Comparison of ENCODE assay signal across 15 cellular contexts in the genomic region with DNA sequence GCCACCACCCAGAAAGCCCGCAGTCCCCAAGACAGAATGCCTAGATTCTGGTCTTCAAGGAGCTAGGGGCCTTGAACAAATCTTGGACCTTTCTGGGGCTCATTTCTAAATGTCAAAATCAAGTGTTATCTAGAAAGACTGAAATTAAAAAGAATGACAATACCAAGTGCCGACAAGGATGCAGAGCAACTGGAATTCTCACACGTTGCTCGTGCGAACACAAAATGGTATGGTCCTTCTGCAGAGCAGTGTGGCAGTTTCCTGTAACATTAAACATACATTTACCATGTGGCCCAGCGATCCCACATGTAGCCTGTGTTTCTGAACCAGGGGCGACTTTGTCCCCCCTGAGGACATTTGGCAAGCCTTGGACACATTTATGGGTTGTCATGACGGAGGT.
DNase-seq lines count a peak whose midpoint lies in the region; ATAC-seq, FAIRE-seq and TF ChIP-seq lines count a peak whose summit lies in the region.
"Had no signal": no experiment of that assay in that cellular context is flagged by ENCODE, and none has a peak within 500 bp of the region (broad histone marks: within the 10 kb centered on the region; RNA-seq: fewer than 3 reads in every experiment).

No MANE protein-coding gene starts in this region.

- H3K27me3 Mint-ChIP-seq in CD14-positive monocyte (ENCODE audit: low read depth in 3 of 3) (peaks cover 0 to 13% (median 3%) of the 10 kb centered on the region in 3 donors), immature natural killer cell (ENCODE audit: low read depth in 3 of 3) (peaks cover 0 to 2% (median 2%) of the 10 kb centered on the region in 3 donors)
- H3K27me3 Mint-ChIP-seq in stimulated activated naive B cell treated with anti-CD40 and anti-IgM and Interleukin-4, amounts not matched to agents 10 μg/mL and 1 μg/mL and 100 μg/mL, for 72 hours, result peaks cover 0 to 5% of the 10 kb centered on the region in 2 donors
- H3K27me3 Mint-ChIP-seq: activated CD4-positive, alpha-beta T cell treated with anti-CD3 and anti-CD28 coated beads for 36 hours had no signal

- H3K36me3 Mint-ChIP-seq in CD14-positive monocyte (peaks cover 21 to 28% of the 10 kb centered on the region in 2 donors), immature natural killer cell (peaks cover 4 to 9% (median 9%) of the 10 kb centered on the region in 3 donors)
- peaks cover 4 to 8% of the 10 kb centered on the region in 2 donors for H3K36me3 Mint-ChIP-seq in stimulated activated naive B cell treated with anti-CD40 and anti-IgM and Interleukin-4, amounts not matched to agents 10 μg/mL and 1 μg/mL and 100 μg/mL, for 72 hours
- H3K36me3 Mint-ChIP-seq: activated naive CD8-positive, alpha-beta T cell treated with anti-CD3 and anti-CD28 coated beads, Interleukin-2, amount 10 ng/mL, durations not matched to agents 7 days and 5 days had no signal

- H3K4me1 ChIP-seq in adipocyte (ENCODE audit: control insufficient read depth, insufficient read depth, low read length), result peaks cover 28% of the 10 kb centered on the region
- peaks cover 3 to 56% (median 16%) of the 10 kb centered on the region in 3 donors for H3K4me1 ChIP-seq in esophagus squamous epithelium
- no peaks in the 10 kb centered on the region for H3K4me1 ChIP-seq in kidney (ENCODE audit: control insufficient read depth in 1 of 2, insufficient read depth in 1 of 2, low read depth in 1 of 2, low read length in 2 of 2)

- H3K9ac ChIP-seq in adipocyte (ENCODE audit: low read length) (peak overlapping the region; percentile 39), kidney (ENCODE audit: low read length in 2 of 2) (no peak overlapping the region)

- H3K36me3 ChIP-seq in adipocyte (ENCODE audit: control insufficient read depth, insufficient read depth, low read length, severe bottlenecking), result no peaks in the 10 kb centered on the region
- no peaks in the 10 kb centered on the region for H3K36me3 ChIP-seq in esophagus squamous epithelium
- no peaks in the 10 kb centered on the region for H3K36me3 ChIP-seq in kidney (ENCODE audit: control insufficient read depth in 1 of 2, insufficient read depth in 2 of 2, low read length in 2 of 2)

- no peak for TF ChIP-seq CTCF in CD14-positive monocyte (IDR thresholded peaks at IDR 0.05)
- no peak for TF ChIP-seq CTCF in esophagus squamous epithelium (IDR thresholded peaks at IDR 0.05)
- TF ChIP-seq CTCF in kidney (IDR thresholded peaks at IDR 0.05; ENCODE audit: borderline replicate concordance, extremely low read depth, insufficient read depth), result no peak

- H3K4me3 ChIP-seq in adipocyte (ENCODE audit: low read length), result no peak overlapping the region
- H3K4me3 ChIP-seq in esophagus squamous epithelium, result no peak overlapping the region
- H3K4me3 ChIP-seq in kidney (ENCODE audit: low read length in 2 of 2), result no peak overlapping the region

- WGBS in esophagus squamous epithelium, 2 donors, result 78 to 85% methylated on average over 5 to 8 of the region's 8 CpGs

- H3K4me3 Mint-ChIP-seq in CD14-positive monocyte, result no peak overlapping the region
- H3K4me3 Mint-ChIP-seq in immature natural killer cell, result no peak overlapping the region
- H3K4me3 Mint-ChIP-seq in stimulated activated naive B cell treated with anti-CD40 and anti-IgM and Interleukin-4, amounts not matched to agents 10 μg/mL and 1 μg/mL and 100 μg/mL, for 72 hours, result no peak overlapping the region
- H3K4me3 Mint-ChIP-seq: activated CD4-positive, alpha-beta T cell treated with anti-CD3 and anti-CD28 coated beads for 36 hours; activated naive CD8-positive, alpha-beta T cell treated with anti-CD3 and anti-CD28 coated beads, Interleukin-2, amount 10 ng/mL, durations not matched to agents 7 days and 5 days; activated T-helper 1 cell treated with anti-CD3 and anti-CD28 coated beads, Interleukin-12 subunit alpha, Interleukin-12 subunit beta, Interleukin-2, Interleukin-4 antibody, amounts not matched to agents 30 ng/mL and 10 ng/mL and 1 ng/mL, durations not matched to agents 14 hours and 24 hours and 36 hours had no signal

- no peak for ATAC-seq in stimulated activated naive B cell treated with anti-CD40 and anti-IgM and Interleukin-4, amounts not matched to agents 10 μg/mL and 1 μg/mL and 100 μg/mL, for 72 hours (replicated peaks)
- ATAC-seq: activated CD4-positive, alpha-beta T cell treated with anti-CD3 and anti-CD28 coated beads for 36 hours had no signal

- no peak for DNase-seq in CD14-positive monocyte (ENCODE audit: low spot score)
- no peak for DNase-seq in adipocyte (ENCODE audit: low read depth)
- DNase-seq in immature natural killer cell, result no peak
- no peak for DNase-seq in stimulated activated naive B cell treated with anti-CD40 and anti-IgM and Interleukin-4, amounts not matched to agents 10 μg/mL and 1 μg/mL and 100 μg/mL, for 72 hours
- no peak for DNase-seq in NCI-H526 (lab: John Stamatoyannopoulos, UW)
- no peak for DNase-seq in esophagus squamous epithelium (lab: John Stamatoyannopoulos, UW)
- no peak for DNase-seq in kidney
- DNase-seq: activated CD4-positive, alpha-beta T cell treated with anti-CD3 and anti-CD28 coated beads for 36 hours; activated naive CD8-positive, alpha-beta T cell treated with anti-CD3 and anti-CD28 coated beads, Interleukin-2, amount 10 ng/mL, durations not matched to agents 7 days and 5 days; COR-L47; NCI-H1092 treated with DMSO at 0.1 percent for 48 hours; NCI-H524 had no signal

- peaks cover 73% of the 10 kb centered on the region for H3K4me1 Mint-ChIP-seq in CD14-positive monocyte
- peaks cover 68 to 83% of the 10 kb centered on the region in 2 donors for H3K4me1 Mint-ChIP-seq in immature natural killer cell
- H3K4me1 Mint-ChIP-seq in stimulated activated naive B cell treated with anti-CD40 and anti-IgM and Interleukin-4, amounts not matched to agents 10 μg/mL and 1 μg/mL and 100 μg/mL, for 72 hours, result peaks cover 47 to 76% of the 10 kb centered on the region in 2 donors

- H3K9me3 ChIP-seq in adipocyte (ENCODE audit: control insufficient read depth, low read length) (peaks cover 5% of the 10 kb centered on the region), esophagus squamous epithelium (peaks cover 0 to 6% (median 0%) of the 10 kb centered on the region in 3 donors), kidney (ENCODE audit: control insufficient read depth in 1 of 2, low read length in 2 of 2) (no peaks in the 10 kb centered on the region)

- no peak for TF ChIP-seq POLR2A in esophagus squamous epithelium (IDR thresholded peaks at IDR 0.05)

- intact Hi-C loops in CD14-positive monocyte (cut with micrococcal nuclease) (loop anchor here (5.0 to 10.0 kb wide), 4 partner anchors 38 to 97 kb away; no protein-coding TSS in a partner anchor), esophagus squamous epithelium (cut with DNase I) (no loop called here), kidney (cut with DNase I) (no loop called here)

- FAIRE-seq in kidney (lab: Jason Lieb, UNC), result no peak
- FAIRE-seq: HTR-8/SVneo had no signal

- no peaks in the 10 kb centered on the region for H3K27me3 ChIP-seq in adipocyte (replicated peaks; ENCODE audit: control insufficient read depth, insufficient read depth, low read length)
- H3K27me3 ChIP-seq in esophagus squamous epithelium, result no peaks in the 10 kb centered on the region

- H3K27ac ChIP-seq in esophagus squamous epithelium (peak overlapping the region in 2 of 4 donors; percentile 78 to 79), kidney (ENCODE audit: low read depth in 2 of 2, low read length in 2 of 2) (no peak overlapping the region)
- H3K27ac ChIP-seq: RWPE1 had no signal

- H3K27ac Mint-ChIP-seq in CD14-positive monocyte (peak overlapping the region; percentile 15 to 99 (median 93)), immature natural killer cell (peak overlapping the region in 5 of 6 donors; percentile 60 to 93 (median 79))
- H3K27ac Mint-ChIP-seq in stimulated activated naive B cell treated with anti-CD40 and anti-IgM and Interleukin-4, amounts not matched to agents 10 μg/mL and 1 μg/mL and 100 μg/mL, for 72 hours, result peak overlapping the region; percentile 73
- H3K27ac Mint-ChIP-seq: activated CD4-positive, alpha-beta T cell treated with anti-CD3 and anti-CD28 coated beads for 36 hours; activated naive CD8-positive, alpha-beta T cell treated with anti-CD3 and anti-CD28 coated beads, Interleukin-2, amount 10 ng/mL, durations not matched to agents 7 days and 5 days; activated T-helper 1 cell treated with anti-CD3 and anti-CD28 coated beads, Interleukin-12 subunit alpha, Interleukin-12 subunit beta, Interleukin-2, Interleukin-4 antibody, amounts not matched to agents 30 ng/mL and 10 ng/mL and 1 ng/mL, durations not matched to agents 14 hours and 24 hours and 36 hours had no signal

- H3K9me3 Mint-ChIP-seq in CD14-positive monocyte (peaks cover 2 to 16% (median 6%) of the 10 kb centered on the region in 7 donors), immature natural killer cell (peaks cover 0 to 4% (median 0%) of the 10 kb centered on the region in 6 donors)
- peaks cover 4 to 5% of the 10 kb centered on the region in 2 donors for H3K9me3 Mint-ChIP-seq in stimulated activated naive B cell treated with anti-CD40 and anti-IgM and Interleukin-4, amounts not matched to agents 10 μg/mL and 1 μg/mL and 100 μg/mL, for 72 hours
- H3K9me3 Mint-ChIP-seq: activated T-helper 1 cell treated with anti-CD3 and anti-CD28 coated beads, Interleukin-12 subunit alpha, Interleukin-12 subunit beta, Interleukin-2, Interleukin-4 antibody, amounts not matched to agents 30 ng/mL and 10 ng/mL and 1 ng/mL, durations not matched to agents 14 hours and 24 hours and 36 hours had no signal

Comparison
In these comparisons a context has a peak if more than half of its experiments do, and no peak if none do; other contexts are left out.
1. intact Hi-C loops: an anchor here in CD14-positive monocyte (5.0 to 10.0 kb wide); none called in esophagus squamous epithelium and kidney.